ENCODE assay signal across 14 cellular contexts in the genomic region with DNA sequence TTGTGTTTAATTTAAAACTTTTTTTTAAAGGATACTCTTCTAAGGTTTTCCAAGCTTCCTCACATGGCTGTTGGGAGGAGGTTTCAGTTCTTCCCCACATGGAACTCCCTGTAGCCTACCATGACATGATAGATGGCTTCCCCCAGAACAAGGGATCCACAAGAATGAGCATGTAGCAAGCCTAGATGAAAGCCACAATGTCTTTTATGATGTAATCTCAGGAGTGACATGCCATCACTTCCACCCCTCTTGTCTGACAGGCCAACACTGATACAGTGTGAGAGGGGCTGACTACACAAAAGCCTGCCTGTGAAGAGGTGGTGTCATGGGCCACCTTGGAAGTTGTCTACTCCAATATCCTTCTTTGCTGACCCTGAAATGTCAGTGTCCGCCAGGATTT. TPM values are rescaled to one million over a fixed set of nuclear protein-coding genes. Genes with fewer than 3 reads are reported as not detected.
"Had no signal": no experiment of that assay in that cellular context is flagged by ENCODE, and none has a peak within 500 bp of the region (broad histone marks: within the 10 kb centered on the region; RNA-seq: fewer than 3 reads in every experiment).

No MANE protein-coding gene starts in this region.

- H3K27me3 ChIP-seq: brain microvascular endothelial cell, testis had no signal

- H3K9me3 ChIP-seq: testis had no signal

- ATAC-seq: left ventricle myocardium superior had no signal

- H3K27ac Mint-ChIP-seq: activated B cell treated with CpG ODN at 0.5 μM for 24 hours, naive B cell, progenitor cell of endocrine pancreas, type B pancreatic cell had no signal

- H3K4me1 ChIP-seq: testis had no signal

- H3K27ac ChIP-seq: brain microvascular endothelial cell, testis had no signal

- H3K4me3 Mint-ChIP-seq: activated B cell treated with CpG ODN at 0.5 μM for 24 hours; activated T-helper 1 cell treated with anti-CD3 and anti-CD28 coated beads, Interleukin-12 subunit alpha, Interleukin-12 subunit beta, Interleukin-2, Interleukin-4 antibody, amounts not matched to agents 30 ng/mL and 10 ng/mL and 1 ng/mL, durations not matched to agents 14 hours and 24 hours and 36 hours; naive B cell; neural crest cell; type B pancreatic cell had no signal

- H3K36me3 ChIP-seq: brain microvascular endothelial cell had no signal

- H3K9me3 Mint-ChIP-seq: activated B cell treated with CpG ODN at 0.5 μM for 24 hours; activated T-helper 1 cell treated with anti-CD3 and anti-CD28 coated beads, Interleukin-12 subunit alpha, Interleukin-12 subunit beta, Interleukin-2, Interleukin-4 antibody, amounts not matched to agents 30 ng/mL and 10 ng/mL and 1 ng/mL, durations not matched to agents 14 hours and 24 hours and 36 hours; naive B cell; type B pancreatic cell had no signal

- H3K4me1 Mint-ChIP-seq: neural crest cell had no signal

- H3K4me3 ChIP-seq: testis had no signal

- H3K36me3 Mint-ChIP-seq: naive B cell, type B pancreatic cell had no signal

- DNase-seq: activated B cell treated with CpG ODN at 0.5 μM for 24 hours; activated CD4-positive, alpha-beta T cell treated with anti-CD3 and anti-CD28 coated beads for 48 hours; activated gamma-delta T cell treated with Interleukin-2 at 50 U/mL for 16 hours; aorta; brain microvascular endothelial cell; central memory CD4-positive, alpha-beta T cell; left ventricle myocardium superior; naive B cell; SW 1271; testis had no signal

RNA-seq across cellular contexts. Expression of a gene that starts 32.0 kb away (rescaled TPM):
- total RNA-seq: activated B cell treated with CpG ODN at 0.5 μM for 24 hours; activated T-helper 1 cell treated with anti-CD3 and anti-CD28 coated beads, Interleukin-12 subunit alpha, Interleukin-12 subunit beta, Interleukin-2, Interleukin-4 antibody, amounts not matched to agents 30 ng/mL and 10 ng/mL and 1 ng/mL, durations not matched to agents 14 hours and 24 hours and 36 hours had no signal
